In genomic region chr13:38535271-38535670, GRCh38 we compare ENCODE assay signal across 20 cellular contexts.
"Had no signal": no experiment of that assay in that cellular context is flagged by ENCODE, and none has a peak within 500 bp of the region (broad histone marks: within the 10 kb centered on the region; RNA-seq: fewer than 3 reads in every experiment).

No MANE protein-coding gene starts in this region.

- H3K9me3 ChIP-seq: testis had no signal

- H2AFZ ChIP-seq: hepatocyte had no signal

- H3K27ac ChIP-seq: hepatocyte, testis had no signal

- H3K4me1 ChIP-seq: testis had no signal

- H3K4me3 Mint-ChIP-seq: activated CD4-positive, alpha-beta T cell treated with anti-CD3 and anti-CD28 coated beads, Interleukin-2, amount 10 ng/mL, durations not matched to agents 24 days and 14 days; activated CD8-positive, alpha-beta T cell treated with anti-CD3 and anti-CD28 coated beads for 36 hours; activated naive CD8-positive, alpha-beta T cell treated with anti-CD3 and anti-CD28 coated beads, Interleukin-2, amount 10 ng/mL, durations not matched to agents 7 days and 5 days; activated T-helper 17 cell treated with anti-CD3 and anti-CD28 coated beads, Interleukin-2, amount 50 U/mL, for 72 hours; brain; effector memory CD8-positive, alpha-beta T cell; nephron progenitor cell; stimulated activated memory B cell treated with anti-CD40 and anti-IgM and Interleukin-4, amounts not matched to agents 10 μg/mL and 1 μg/mL and 100 μg/mL, for 72 hours; type B pancreatic cell had no signal

- H3K27me3 Mint-ChIP-seq: activated CD4-positive, alpha-beta T cell treated with anti-CD3 and anti-CD28 coated beads, Interleukin-2, amount 10 ng/mL, durations not matched to agents 24 days and 14 days; activated CD8-positive, alpha-beta T cell treated with anti-CD3 and anti-CD28 coated beads for 36 hours; effector memory CD8-positive, alpha-beta T cell; stimulated activated memory B cell treated with anti-CD40 and anti-IgM and Interleukin-4, amounts not matched to agents 10 μg/mL and 1 μg/mL and 100 μg/mL, for 72 hours; type B pancreatic cell had no signal

- H3K79me2 ChIP-seq: hepatocyte had no signal

- DNase-seq: activated CD4-positive, alpha-beta T cell treated with anti-CD3 and anti-CD28 coated beads, Interleukin-2, amount 10 ng/mL, durations not matched to agents 24 days and 14 days; activated CD8-positive, alpha-beta T cell treated with anti-CD3 and anti-CD28 coated beads for 36 hours; activated naive CD4-positive, alpha-beta T cell; activated naive CD8-positive, alpha-beta T cell treated with anti-CD3 and anti-CD28 coated beads, Interleukin-2, amount 10 ng/mL, durations not matched to agents 7 days and 5 days; activated T-cell treated with anti-CD3 and anti-CD28 coated beads, Interleukin-2, amount 50 U/mL, for 1 hour; amygdala; caudate nucleus; effector memory CD8-positive, alpha-beta T cell; midbrain; nephron progenitor cell; nucleus accumbens; stimulated activated CD4-positive, alpha-beta T cell treated with anti-CD3 and anti-CD28 coated beads, Interleukin-4, amount 100 ng/mL, for 4 hours; testis had no signal

- H3K4me1 Mint-ChIP-seq: activated CD4-positive, alpha-beta T cell treated with anti-CD3 and anti-CD28 coated beads, Interleukin-2, amount 10 ng/mL, durations not matched to agents 24 days and 14 days; activated naive CD8-positive, alpha-beta T cell treated with anti-CD3 and anti-CD28 coated beads, Interleukin-2, amount 10 ng/mL, durations not matched to agents 7 days and 5 days; activated T-helper 17 cell treated with anti-CD3 and anti-CD28 coated beads, Interleukin-2, amount 50 U/mL, for 72 hours; nephron progenitor cell; stimulated activated memory B cell treated with anti-CD40 and anti-IgM and Interleukin-4, amounts not matched to agents 10 μg/mL and 1 μg/mL and 100 μg/mL, for 72 hours had no signal

- H3K4me2 ChIP-seq: hepatocyte had no signal

- H3K4me3 ChIP-seq: hepatocyte, lung, testis had no signal

- H3K27me3 ChIP-seq: hepatocyte, testis had no signal

- ATAC-seq: activated CD8-positive, alpha-beta T cell treated with anti-CD3 and anti-CD28 coated beads for 36 hours; activated T-helper 17 cell treated with anti-CD3 and anti-CD28 coated beads, Interleukin-2, amount 50 U/mL, for 72 hours; effector memory CD8-positive, alpha-beta T cell; sciatic nerve; stimulated activated memory B cell treated with anti-CD40 and anti-IgM and Interleukin-4, amounts not matched to agents 10 μg/mL and 1 μg/mL and 100 μg/mL, for 72 hours had no signal

- H3K36me3 Mint-ChIP-seq: activated naive CD8-positive, alpha-beta T cell treated with anti-CD3 and anti-CD28 coated beads, Interleukin-2, amount 10 ng/mL, durations not matched to agents 7 days and 5 days; brain; stimulated activated memory B cell treated with anti-CD40 and anti-IgM and Interleukin-4, amounts not matched to agents 10 μg/mL and 1 μg/mL and 100 μg/mL, for 72 hours; type B pancreatic cell had no signal

- H3K9me3 Mint-ChIP-seq: activated CD4-positive, alpha-beta T cell treated with anti-CD3 and anti-CD28 coated beads, Interleukin-2, amount 10 ng/mL, durations not matched to agents 24 days and 14 days; activated CD8-positive, alpha-beta T cell treated with anti-CD3 and anti-CD28 coated beads for 36 hours; activated naive CD8-positive, alpha-beta T cell treated with anti-CD3 and anti-CD28 coated beads, Interleukin-2, amount 10 ng/mL, durations not matched to agents 7 days and 5 days; activated T-helper 17 cell treated with anti-CD3 and anti-CD28 coated beads, Interleukin-2, amount 50 U/mL, for 72 hours; brain; nephron progenitor cell; stimulated activated memory B cell treated with anti-CD40 and anti-IgM and Interleukin-4, amounts not matched to agents 10 μg/mL and 1 μg/mL and 100 μg/mL, for 72 hours; type B pancreatic cell had no signal

- H3K27ac Mint-ChIP-seq: activated CD4-positive, alpha-beta T cell treated with anti-CD3 and anti-CD28 coated beads, Interleukin-2, amount 10 ng/mL, durations not matched to agents 24 days and 14 days; activated CD8-positive, alpha-beta T cell treated with anti-CD3 and anti-CD28 coated beads for 36 hours; activated naive CD8-positive, alpha-beta T cell treated with anti-CD3 and anti-CD28 coated beads, Interleukin-2, amount 10 ng/mL, durations not matched to agents 7 days and 5 days; activated T-helper 17 cell treated with anti-CD3 and anti-CD28 coated beads, Interleukin-2, amount 50 U/mL, for 72 hours; brain; effector memory CD8-positive, alpha-beta T cell; nephron progenitor cell; stimulated activated memory B cell treated with anti-CD40 and anti-IgM and Interleukin-4, amounts not matched to agents 10 μg/mL and 1 μg/mL and 100 μg/mL, for 72 hours; type B pancreatic cell had no signal
